In the genomic region with DNA sequence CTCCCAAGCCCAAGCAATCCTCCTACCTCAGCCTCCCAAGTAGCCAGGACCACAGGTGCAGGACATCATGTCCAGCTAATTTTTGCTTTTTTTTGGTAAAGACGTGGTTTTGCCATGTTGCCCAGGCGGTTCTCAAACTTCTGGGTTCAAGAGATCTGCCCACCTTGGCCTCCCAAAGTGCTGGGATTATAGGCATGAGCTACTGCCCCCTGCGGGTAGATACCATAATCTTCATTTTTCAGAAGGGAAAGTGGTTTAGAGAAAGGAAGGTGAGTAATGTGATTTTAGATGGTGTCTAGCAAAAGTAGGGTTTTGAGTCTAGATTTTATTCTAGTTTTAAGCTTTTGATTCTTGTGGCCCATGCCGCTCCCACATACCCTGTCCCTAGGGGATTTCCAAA, we compare ENCODE assay signal across 27 cellular contexts.
"Had no signal": no experiment of that assay in that cellular context is flagged by ENCODE, and none has a peak within 500 bp of the region (broad histone marks: within the 10 kb centered on the region; RNA-seq: fewer than 3 reads in every experiment).

No MANE protein-coding gene starts in this region.

- H3K4me3 ChIP-seq: coronary artery, esophagus squamous epithelium, gastrocnemius medialis, left lung, testis, vagina had no signal

- H3K4me3 Mint-ChIP-seq: activated CD4-positive, alpha-beta T cell treated with anti-CD3 and anti-CD28 coated beads, Interleukin-2, amount 10 ng/mL, durations not matched to agents 7 days and 5 days; activated CD8-positive, alpha-beta memory T cell treated with anti-CD3 and anti-CD28 coated beads, Interleukin-2, amount 10 ng/mL, durations not matched to agents 7 days and 5 days; activated CD8-positive, alpha-beta T cell treated with anti-CD3 and anti-CD28 coated beads for 36 hours; activated naive CD8-positive, alpha-beta T cell treated with anti-CD3 and anti-CD28 coated beads, Interleukin-2, amount 50 U/mL, for 24 hours; natural killer cell; stimulated activated naive B cell treated with anti-CD40 and anti-IgM and Interleukin-4, amounts not matched to agents 10 μg/mL and 1 μg/mL and 100 μg/mL, for 72 hours; type B pancreatic cell had no signal

- H3K36me3 ChIP-seq: esophagus squamous epithelium, gastrocnemius medialis, left lung, vagina, WERI-Rb-1 had no signal

- H3K9me3 ChIP-seq: esophagus squamous epithelium, gastrocnemius medialis, left lung, testis, vagina had no signal

- H3K27me3 ChIP-seq: esophagus squamous epithelium, gastrocnemius medialis, left lung, testis, vagina had no signal

- ATAC-seq: activated CD8-positive, alpha-beta memory T cell treated with anti-CD3 and anti-CD28 coated beads, Interleukin-2, amount 10 ng/mL, durations not matched to agents 7 days and 5 days; activated CD8-positive, alpha-beta T cell treated with anti-CD3 and anti-CD28 coated beads for 36 hours; activated naive CD8-positive, alpha-beta T cell treated with anti-CD3 and anti-CD28 coated beads, Interleukin-2, amount 50 U/mL, for 24 hours; gastrocnemius medialis; left lung; natural killer cell; stimulated activated naive B cell treated with anti-CD40 and anti-IgM and Interleukin-4, amounts not matched to agents 10 μg/mL and 1 μg/mL and 100 μg/mL, for 72 hours had no signal

- H3K27ac Mint-ChIP-seq: activated CD4-positive, alpha-beta T cell treated with anti-CD3 and anti-CD28 coated beads, Interleukin-2, amount 10 ng/mL, durations not matched to agents 7 days and 5 days; activated CD8-positive, alpha-beta memory T cell treated with anti-CD3 and anti-CD28 coated beads, Interleukin-2, amount 10 ng/mL, durations not matched to agents 7 days and 5 days; activated CD8-positive, alpha-beta T cell treated with anti-CD3 and anti-CD28 coated beads for 36 hours; activated naive CD8-positive, alpha-beta T cell treated with anti-CD3 and anti-CD28 coated beads, Interleukin-2, amount 50 U/mL, for 24 hours; natural killer cell; progenitor cell of endocrine pancreas; stimulated activated naive B cell treated with anti-CD40 and anti-IgM and Interleukin-4, amounts not matched to agents 10 μg/mL and 1 μg/mL and 100 μg/mL, for 72 hours; type B pancreatic cell had no signal

- H3K27ac ChIP-seq: coronary artery, esophagus squamous epithelium, gastrocnemius medialis, left lung, testis, vagina, WERI-Rb-1 had no signal

- H3K9me3 Mint-ChIP-seq: activated CD4-positive, alpha-beta T cell treated with anti-CD3 and anti-CD28 coated beads, Interleukin-2, amount 10 ng/mL, durations not matched to agents 7 days and 5 days; activated CD8-positive, alpha-beta T cell treated with anti-CD3 and anti-CD28 coated beads for 36 hours; activated naive CD8-positive, alpha-beta T cell treated with anti-CD3 and anti-CD28 coated beads, Interleukin-2, amount 50 U/mL, for 24 hours; natural killer cell; stimulated activated naive B cell treated with anti-CD40 and anti-IgM and Interleukin-4, amounts not matched to agents 10 μg/mL and 1 μg/mL and 100 μg/mL, for 72 hours; type B pancreatic cell had no signal

- H3K27me3 Mint-ChIP-seq: activated CD4-positive, alpha-beta T cell treated with anti-CD3 and anti-CD28 coated beads, Interleukin-2, amount 10 ng/mL, durations not matched to agents 7 days and 5 days; activated CD8-positive, alpha-beta memory T cell treated with anti-CD3 and anti-CD28 coated beads, Interleukin-2, amount 10 ng/mL, durations not matched to agents 7 days and 5 days; activated CD8-positive, alpha-beta T cell treated with anti-CD3 and anti-CD28 coated beads for 36 hours; activated naive CD8-positive, alpha-beta T cell treated with anti-CD3 and anti-CD28 coated beads, Interleukin-2, amount 50 U/mL, for 24 hours; type B pancreatic cell had no signal

- H3K4me1 ChIP-seq: esophagus squamous epithelium, gastrocnemius medialis, left lung, testis, vagina had no signal

- DNase-seq: activated CD4-positive, alpha-beta T cell treated with anti-CD3 and anti-CD28 coated beads, Interleukin-2, amount 10 ng/mL, durations not matched to agents 7 days and 5 days; activated CD4-positive, CD25-positive, alpha-beta regulatory T cell treated with anti-CD3 and anti-CD28 coated beads, Interleukin-2, amount 50 U/mL, for 72 hours; activated CD8-positive, alpha-beta memory T cell treated with anti-CD3 and anti-CD28 coated beads, Interleukin-2, amount 10 ng/mL, durations not matched to agents 7 days and 5 days; activated CD8-positive, alpha-beta T cell treated with anti-CD3 and anti-CD28 coated beads for 36 hours; activated gamma-delta T cell; activated naive CD4-positive, alpha-beta T cell treated with anti-CD3 and anti-CD28 coated beads, Interleukin-2, amount 50 U/mL, for 16 hours; activated naive CD8-positive, alpha-beta T cell treated with anti-CD3 and anti-CD28 coated beads, Interleukin-2, amount 50 U/mL, for 24 hours; activated T-cell treated with anti-CD3 and anti-CD28 coated beads for 4 hours; cerebellar nuclear complex; esophagus squamous epithelium; gastrocnemius medialis; hippocampal formation; kidney glomerular epithelial cell; left lung; mammary epithelial cell; midbrain; natural killer cell; retina; stimulated activated CD4-positive, alpha-beta T cell treated with anti-CD3 and anti-CD28 coated beads, Interleukin-2, amount 100 ng/mL, for 48 hours; stimulated activated CD8-positive, alpha-beta memory T cell treated with anti-CD3 and anti-CD28 coated beads, Interleukin-4, amount 100 ng/mL, for 48 hours; stimulated activated naive B cell treated with anti-CD40 and anti-IgM and Interleukin-4, amounts not matched to agents 10 μg/mL and 1 μg/mL and 100 μg/mL, for 72 hours; testis; WERI-Rb-1 had no signal

- H3K4me1 Mint-ChIP-seq: activated CD4-positive, alpha-beta T cell treated with anti-CD3 and anti-CD28 coated beads, Interleukin-2, amount 10 ng/mL, durations not matched to agents 7 days and 5 days; activated CD8-positive, alpha-beta memory T cell treated with anti-CD3 and anti-CD28 coated beads, Interleukin-2, amount 10 ng/mL, durations not matched to agents 7 days and 5 days had no signal

- H3K36me3 Mint-ChIP-seq: activated CD8-positive, alpha-beta memory T cell treated with anti-CD3 and anti-CD28 coated beads, Interleukin-2, amount 10 ng/mL, durations not matched to agents 7 days and 5 days; natural killer cell; stimulated activated naive B cell treated with anti-CD40 and anti-IgM and Interleukin-4, amounts not matched to agents 10 μg/mL and 1 μg/mL and 100 μg/mL, for 72 hours; type B pancreatic cell had no signal
